In the genomic region with DNA sequence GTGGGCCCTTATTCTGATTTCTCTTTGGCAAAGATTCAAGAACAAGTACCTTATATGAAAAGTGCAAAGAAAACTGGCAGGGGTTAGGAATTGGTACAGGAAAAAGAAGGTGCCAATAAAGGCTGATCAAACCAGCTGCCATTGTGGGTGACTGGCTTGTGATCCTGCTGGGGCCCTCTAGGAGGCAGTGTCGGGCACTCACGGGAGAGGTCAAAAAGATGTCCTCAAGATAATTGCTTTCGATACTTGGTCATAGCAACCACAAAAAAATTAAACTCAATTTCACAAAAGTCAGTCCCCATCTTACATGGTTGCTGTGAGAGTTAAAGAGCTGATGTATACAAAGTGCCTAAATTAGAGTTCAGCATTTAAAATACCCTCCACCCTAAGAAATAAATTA, we compare ENCODE assay signal across 11 cellular contexts. TPM values are rescaled to one million over a fixed set of nuclear protein-coding genes. Genes with fewer than 3 reads are reported as not detected.
A peak's percentile ranks its signal among the peaks of the same experiment; 100 is the strongest.
DNase-seq lines count a peak whose midpoint lies in the region; ATAC-seq and TF ChIP-seq lines count a peak whose summit lies in the region.
"Had no signal": no experiment of that assay in that cellular context is flagged by ENCODE, and none has a peak within 500 bp of the region (broad histone marks: within the 10 kb centered on the region; RNA-seq: fewer than 3 reads in every experiment).

No MANE protein-coding gene starts in this region.

- no peaks in the 10 kb centered on the region for H3K4me1 Mint-ChIP-seq in activated CD8-positive, alpha-beta T cell treated with anti-CD3 and anti-CD28 coated beads for 36 hours (ENCODE audit: low read depth)
- no peaks in the 10 kb centered on the region for H3K4me1 Mint-ChIP-seq in activated CD8-positive, alpha-beta T cell treated with anti-CD3 and anti-CD28 coated beads, Interleukin-2, amount 10 ng/mL, durations not matched to agents 7 days and 5 days (ENCODE audit: low read depth)
- no peaks in the 10 kb centered on the region for H3K4me1 Mint-ChIP-seq in progenitor cell of endocrine pancreas (ENCODE audit: low read depth)

- H3K4me3 ChIP-seq in Loucy (ENCODE audit: low read length, poor library complexity, severe bottlenecking), result no peak overlapping the region
- no peak overlapping the region for H3K4me3 ChIP-seq in choroid plexus epithelial cell (ENCODE audit: low read depth, low read length)
- H3K4me3 ChIP-seq in esophagus squamous epithelium, result no peak overlapping the region
- H3K4me3 ChIP-seq: tibial nerve had no signal

- no peak for ATAC-seq in activated CD8-positive, alpha-beta T cell treated with anti-CD3 and anti-CD28 coated beads for 36 hours
- no peak for ATAC-seq in activated CD8-positive, alpha-beta T cell treated with anti-CD3 and anti-CD28 coated beads, Interleukin-2, amount 10 ng/mL, durations not matched to agents 7 days and 5 days
- ATAC-seq in GM21515 (IDR thresholded peaks at IDR 0.05; ENCODE audit: unreplicated experiment), result no peak
- no peak for ATAC-seq in GM21723 (IDR thresholded peaks at IDR 0.05; ENCODE audit: unreplicated experiment)

- H3K4me1 ChIP-seq in Loucy (ENCODE audit: insufficient read depth, low read length, poor library complexity, severe bottlenecking), result no peaks in the 10 kb centered on the region
- H3K4me1 ChIP-seq in esophagus squamous epithelium, result no peaks in the 10 kb centered on the region
- H3K4me1 ChIP-seq: tibial nerve had no signal

- CTCF ChIA-PET in activated CD8-positive, alpha-beta T cell treated with anti-CD3 and anti-CD28 coated beads for 36 hours (lab: Charles Lee), result no interaction called here
- CTCF ChIA-PET in activated CD8-positive, alpha-beta T cell treated with anti-CD3 and anti-CD28 coated beads, Interleukin-2, amount 10 ng/mL, durations not matched to agents 7 days and 5 days (lab: Charles Lee), result no interaction called here

- 25 to 37% methylated on average over 3 of the region's 3 CpGs for WGBS in esophagus squamous epithelium, 2 donors

- no peaks in the 10 kb centered on the region for H3K9me2 ChIP-seq in Loucy (replicated peaks; ENCODE audit: low read depth, low read length)

- no peaks in the 10 kb centered on the region for H3K79me2 ChIP-seq in Loucy (ENCODE audit: insufficient read depth, low read length)

- POLR2A ChIA-PET in activated CD8-positive, alpha-beta T cell treated with anti-CD3 and anti-CD28 coated beads for 36 hours (lab: Charles Lee), result no interaction called here
- POLR2A ChIA-PET in activated CD8-positive, alpha-beta T cell treated with anti-CD3 and anti-CD28 coated beads, Interleukin-2, amount 10 ng/mL, durations not matched to agents 7 days and 5 days (lab: Charles Lee), result no interaction called here

- no peaks in the 10 kb centered on the region for H4K20me1 ChIP-seq in Loucy (ENCODE audit: insufficient read depth, low read length, poor library complexity, severe bottlenecking)

- intact Hi-C loops in activated CD8-positive, alpha-beta T cell treated with anti-CD3 and anti-CD28 coated beads for 36 hours (cut with micrococcal nuclease), result no loop called here
- intact Hi-C loops in esophagus squamous epithelium (cut with DNase I), result no loop called here

- H3K9me3 ChIP-seq in Loucy (ENCODE audit: insufficient read depth, low read depth, low read length) (no peaks in the 10 kb centered on the region), esophagus squamous epithelium (no peaks in the 10 kb centered on the region)

- no peak overlapping the region for H3K4me3 Mint-ChIP-seq in activated CD8-positive, alpha-beta T cell treated with anti-CD3 and anti-CD28 coated beads for 36 hours
- H3K4me3 Mint-ChIP-seq in activated CD8-positive, alpha-beta T cell treated with anti-CD3 and anti-CD28 coated beads, Interleukin-2, amount 10 ng/mL, durations not matched to agents 7 days and 5 days, result no peak overlapping the region
- no peak overlapping the region for H3K4me3 Mint-ChIP-seq in progenitor cell of endocrine pancreas (ENCODE audit: low read depth)

- no peak overlapping the region for H3K27ac Mint-ChIP-seq in activated CD8-positive, alpha-beta T cell treated with anti-CD3 and anti-CD28 coated beads for 36 hours
- H3K27ac Mint-ChIP-seq in activated CD8-positive, alpha-beta T cell treated with anti-CD3 and anti-CD28 coated beads, Interleukin-2, amount 10 ng/mL, durations not matched to agents 7 days and 5 days, result no peak overlapping the region
- H3K27ac Mint-ChIP-seq in progenitor cell of endocrine pancreas, result no peak overlapping the region

- DNase-seq in activated CD8-positive, alpha-beta T cell treated with anti-CD3 and anti-CD28 coated beads for 36 hours, result peak; percentile 8
- no peak for DNase-seq in activated CD8-positive, alpha-beta T cell treated with anti-CD3 and anti-CD28 coated beads, Interleukin-2, amount 10 ng/mL, durations not matched to agents 7 days and 5 days
- DNase-seq in choroid plexus epithelial cell (ENCODE audit: low read depth) (no peak), progenitor cell of endocrine pancreas (ENCODE audit: low spot score, unreplicated experiment) (no peak), esophagus squamous epithelium (lab: John Stamatoyannopoulos, UW) (no peak)
- DNase-seq: NCI-H2081 treated with DMSO at 0.1 percent for 48 hours had no signal

- no peaks in the 10 kb centered on the region for H3F3A ChIP-seq in Loucy (ENCODE audit: low read depth)

- H3K36me3 ChIP-seq in Loucy (ENCODE audit: insufficient read depth, low read length) (no peaks in the 10 kb centered on the region), esophagus squamous epithelium (no peaks in the 10 kb centered on the region)
- H3K36me3 ChIP-seq: tibial nerve had no signal

- no peak overlapping the region for H3K27ac ChIP-seq in esophagus squamous epithelium
- H3K27ac ChIP-seq: tibial nerve had no signal

- no peak for TF ChIP-seq POLR2A in esophagus squamous epithelium (IDR thresholded peaks at IDR 0.05)

- H3K27me3 Mint-ChIP-seq in activated CD8-positive, alpha-beta T cell treated with anti-CD3 and anti-CD28 coated beads for 36 hours, result no peaks in the 10 kb centered on the region
- H3K27me3 Mint-ChIP-seq in activated CD8-positive, alpha-beta T cell treated with anti-CD3 and anti-CD28 coated beads, Interleukin-2, amount 10 ng/mL, durations not matched to agents 7 days and 5 days (ENCODE audit: low read depth), result no peaks in the 10 kb centered on the region
- no peaks in the 10 kb centered on the region for H3K27me3 Mint-ChIP-seq in progenitor cell of endocrine pancreas

- no peak overlapping the region for H3K9ac ChIP-seq in Loucy (ENCODE audit: low read depth, low read length, poor library complexity, severe bottlenecking)

- peak; percentile 44 for TF ChIP-seq CTCF in activated CD8-positive, alpha-beta T cell treated with anti-CD3 and anti-CD28 coated beads for 36 hours (IDR thresholded peaks at IDR 0.05)
- TF ChIP-seq CTCF in Loucy (conservative IDR thresholded peaks at IDR 0.05; ENCODE audit: low read length) (peak; percentile 68), choroid plexus epithelial cell (conservative IDR thresholded peaks at IDR 0.05; ENCODE audit: low read depth, low read length) (peak; percentile 35), progenitor cell of endocrine pancreas (IDR thresholded peaks at IDR 0.05; ENCODE audit: unreplicated experiment) (peak; percentile 43), esophagus squamous epithelium (IDR thresholded peaks at IDR 0.05) (peak in 2 of 6 experiments; percentile 26 to 48)

- no peak overlapping the region for H2AFZ ChIP-seq in Loucy (ENCODE audit: low read length)

- H3K36me3 Mint-ChIP-seq in activated CD8-positive, alpha-beta T cell treated with anti-CD3 and anti-CD28 coated beads for 36 hours (ENCODE audit: low read depth), result no peaks in the 10 kb centered on the region
- H3K36me3 Mint-ChIP-seq in activated CD8-positive, alpha-beta T cell treated with anti-CD3 and anti-CD28 coated beads, Interleukin-2, amount 10 ng/mL, durations not matched to agents 7 days and 5 days (ENCODE audit: low read depth), result no peaks in the 10 kb centered on the region
- no peaks in the 10 kb centered on the region for H3K36me3 Mint-ChIP-seq in progenitor cell of endocrine pancreas (ENCODE audit: insufficient read depth)

- no peak overlapping the region for H3K4me2 ChIP-seq in Loucy (ENCODE audit: low read depth, low read length, poor library complexity, severe bottlenecking)

- H3K27me3 ChIP-seq in Loucy (ENCODE audit: insufficient read depth, low read length, poor library complexity, severe bottlenecking) (no peaks in the 10 kb centered on the region), esophagus squamous epithelium (no peaks in the 10 kb centered on the region)
- H3K27me3 ChIP-seq: tibial nerve had no signal

- H3K9me3 Mint-ChIP-seq in activated CD8-positive, alpha-beta T cell treated with anti-CD3 and anti-CD28 coated beads for 36 hours, result peaks cover 10% of the 10 kb centered on the region
- peaks cover 26% of the 10 kb centered on the region for H3K9me3 Mint-ChIP-seq in activated CD8-positive, alpha-beta T cell treated with anti-CD3 and anti-CD28 coated beads, Interleukin-2, amount 10 ng/mL, durations not matched to agents 7 days and 5 days (ENCODE audit: insufficient read depth)
- H3K9me3 Mint-ChIP-seq in progenitor cell of endocrine pancreas (ENCODE audit: low read depth), result no peaks in the 10 kb centered on the region

RNA-seq across cellular contexts. Expression of gene CAV3, which starts 31.0 kb away (rescaled TPM):
- not detected for total RNA-seq in activated CD8-positive, alpha-beta T cell treated with anti-CD3 and anti-CD28 coated beads for 36 hours
- total RNA-seq in activated CD8-positive, alpha-beta T cell treated with anti-CD3 and anti-CD28 coated beads, Interleukin-2, amount 10 ng/mL, durations not matched to agents 7 days and 5 days, result not detected
- total RNA-seq in progenitor cell of endocrine pancreas, result not detected in 2 replicates
- not detected for total RNA-seq in esophagus squamous epithelium
- total RNA-seq: T-helper 2 cell treated with Interferon-gamma antibody and Interleukin-4, amounts not matched to agents 100 ng/mL and 5 ng/mL, for 36 hours had no signal

RNA-seq across cellular contexts. Expression of gene SSUH2, which starts 58.0 kb away (rescaled TPM):
- under 1 TPM; 0.11 to 0.31 TPM for total RNA-seq in activated CD8-positive, alpha-beta T cell treated with anti-CD3 and anti-CD28 coated beads for 36 hours
- under 1 TPM in 1 of 2 experiments, not detected in 1; 0.26 TPM for total RNA-seq in activated CD8-positive, alpha-beta T cell treated with anti-CD3 and anti-CD28 coated beads, Interleukin-2, amount 10 ng/mL, durations not matched to agents 7 days and 5 days
- total RNA-seq in progenitor cell of endocrine pancreas (0.57 and 0.62 TPM in 2 replicates), esophagus squamous epithelium (under 1 TPM in 2 of 4 donors, not detected in 2; 0.13 to 0.19 TPM)
